13 cellular contexts compared by ENCODE assay signal in genomic region chr18:74264303-74265020, GRCh38. TPM values are rescaled to one million over a fixed set of nuclear protein-coding genes. Genes with fewer than 3 reads are reported as not detected.
DNase-seq lines count a peak whose midpoint lies in the region; ATAC-seq, FAIRE-seq and TF ChIP-seq lines count a peak whose summit lies in the region.
"Had no signal": no experiment of that assay in that cellular context is flagged by ENCODE, and none has a peak within 500 bp of the region (broad histone marks: within the 10 kb centered on the region; RNA-seq: fewer than 3 reads in every experiment).

No MANE protein-coding gene starts in this region.

- no peak for FAIRE-seq in urothelium cell line (lab: Jason Lieb, UNC)

- no peak overlapping the region for H3K9ac ChIP-seq in neural progenitor cell

- TF ChIP-seq CTCF in neural progenitor cell (IDR thresholded peaks at IDR 0.05) = no peak

- H3K9me3 ChIP-seq in neural progenitor cell (ENCODE audit: low read depth) = no peaks in the 10 kb centered on the region
- H3K9me3 ChIP-seq: prostate gland had no signal

- peak; percentile 36 for DNase-seq in activated CD4-positive, alpha-beta memory T cell treated with anti-CD3 and anti-CD28 coated beads for 36 hours
- no peak for DNase-seq in activated CD4-positive, alpha-beta memory T cell treated with anti-CD3 and anti-CD28 coated beads, Interleukin-2, amount 10 ng/mL, durations not matched to agents 7 days and 5 days
- DNase-seq in neural progenitor cell (ENCODE audit: low spot score) = no peak
- no peak for DNase-seq in superior temporal gyrus (ENCODE audit: extremely low spot score)
- no peak for DNase-seq in urothelium cell line (ENCODE audit: low spot score)
- DNase-seq in NCI-H2107 treated with DMSO at 0.1 percent for 48 hours (lab: John Stamatoyannopoulos, UW; ENCODE audit: unreplicated experiment) = no peak
- DNase-seq: left cardiac atrium, NCI-H510A treated with DMSO at 0.1 percent for 48 hours had no signal

- H3K27ac Mint-ChIP-seq in activated CD4-positive, alpha-beta memory T cell treated with anti-CD3 and anti-CD28 coated beads for 36 hours = peak overlapping the region; percentile 47
- no peak overlapping the region for H3K27ac Mint-ChIP-seq in activated CD4-positive, alpha-beta memory T cell treated with anti-CD3 and anti-CD28 coated beads, Interleukin-2, amount 10 ng/mL, durations not matched to agents 7 days and 5 days
- H3K27ac Mint-ChIP-seq in neural progenitor cell = peak overlapping the region; percentile 4

- CTCF ChIA-PET in activated CD4-positive, alpha-beta memory T cell treated with anti-CD3 and anti-CD28 coated beads for 36 hours (lab: Charles Lee) = no interaction called here
- CTCF ChIA-PET in activated CD4-positive, alpha-beta memory T cell treated with anti-CD3 and anti-CD28 coated beads, Interleukin-2, amount 10 ng/mL, durations not matched to agents 7 days and 5 days (lab: Charles Lee) = no interaction called here

- intact Hi-C loops in activated CD4-positive, alpha-beta memory T cell treated with anti-CD3 and anti-CD28 coated beads for 36 hours (cut with micrococcal nuclease) = no loop called here

- no peaks in the 10 kb centered on the region for H4K20me1 ChIP-seq in neural progenitor cell (ENCODE audit: low read depth)

- H3K79me2 ChIP-seq in neural progenitor cell (ENCODE audit: low read depth) = no peaks in the 10 kb centered on the region

- no peak overlapping the region for H3K4me3 ChIP-seq in neural progenitor cell
- H3K4me3 ChIP-seq: prostate gland had no signal

- no peaks in the 10 kb centered on the region for H3K27me3 ChIP-seq in neural progenitor cell

- no peaks in the 10 kb centered on the region for H3F3A ChIP-seq in neural progenitor cell (ENCODE audit: low read depth)

- H3K36me3 Mint-ChIP-seq in activated CD4-positive, alpha-beta memory T cell treated with anti-CD3 and anti-CD28 coated beads for 36 hours = peaks cover 7% of the 10 kb centered on the region
- no peaks in the 10 kb centered on the region for H3K36me3 Mint-ChIP-seq in activated CD4-positive, alpha-beta memory T cell treated with anti-CD3 and anti-CD28 coated beads, Interleukin-2, amount 10 ng/mL, durations not matched to agents 7 days and 5 days (ENCODE audit: low read depth)
- peaks cover 13% of the 10 kb centered on the region for H3K36me3 Mint-ChIP-seq in neural progenitor cell
- H3K36me3 Mint-ChIP-seq: activated naive CD4-positive, alpha-beta T cell treated with anti-CD3 and anti-CD28 coated beads, Interleukin-2, amount 50 U/mL, for 72 hours had no signal

- no peak overlapping the region for H2AFZ ChIP-seq in neural progenitor cell (replicated peaks)

- H3K9me3 Mint-ChIP-seq in activated CD4-positive, alpha-beta memory T cell treated with anti-CD3 and anti-CD28 coated beads for 36 hours = no peaks in the 10 kb centered on the region
- H3K9me3 Mint-ChIP-seq in activated CD4-positive, alpha-beta memory T cell treated with anti-CD3 and anti-CD28 coated beads, Interleukin-2, amount 10 ng/mL, durations not matched to agents 7 days and 5 days = no peaks in the 10 kb centered on the region
- H3K9me3 Mint-ChIP-seq in neural progenitor cell = no peaks in the 10 kb centered on the region
- H3K9me3 Mint-ChIP-seq: activated naive CD4-positive, alpha-beta T cell treated with anti-CD3 and anti-CD28 coated beads, Interleukin-2, amount 50 U/mL, for 72 hours had no signal

- H3K36me3 ChIP-seq in neural progenitor cell = no peaks in the 10 kb centered on the region
- H3K36me3 ChIP-seq: prostate gland had no signal

- H3K27ac ChIP-seq in neural progenitor cell = no peak overlapping the region
- H3K27ac ChIP-seq: prostate gland had no signal

- ATAC-seq in GM21526 (IDR thresholded peaks at IDR 0.05; ENCODE audit: low FRiP score, unreplicated experiment) (peak; percentile 91), HG03196 (IDR thresholded peaks at IDR 0.05; ENCODE audit: unreplicated experiment) (peak; percentile 77)
- ATAC-seq: left cardiac atrium had no signal

- H3K4me2 ChIP-seq in neural progenitor cell = no peak overlapping the region

- peaks cover 7% of the 10 kb centered on the region for H3K4me1 Mint-ChIP-seq in activated CD4-positive, alpha-beta memory T cell treated with anti-CD3 and anti-CD28 coated beads for 36 hours (ENCODE audit: low read depth)
- H3K4me1 Mint-ChIP-seq in activated CD4-positive, alpha-beta memory T cell treated with anti-CD3 and anti-CD28 coated beads, Interleukin-2, amount 10 ng/mL, durations not matched to agents 7 days and 5 days = no peaks in the 10 kb centered on the region
- H3K4me1 Mint-ChIP-seq in neural progenitor cell = peaks cover 18% of the 10 kb centered on the region

- no peaks in the 10 kb centered on the region for H3K27me3 Mint-ChIP-seq in activated CD4-positive, alpha-beta memory T cell treated with anti-CD3 and anti-CD28 coated beads for 36 hours
- no peaks in the 10 kb centered on the region for H3K27me3 Mint-ChIP-seq in activated CD4-positive, alpha-beta memory T cell treated with anti-CD3 and anti-CD28 coated beads, Interleukin-2, amount 10 ng/mL, durations not matched to agents 7 days and 5 days
- H3K27me3 Mint-ChIP-seq in neural progenitor cell (ENCODE audit: insufficient read depth, low read depth) = peaks cover 4% of the 10 kb centered on the region

- no peaks in the 10 kb centered on the region for H3K4me1 ChIP-seq in neural progenitor cell
- H3K4me1 ChIP-seq: prostate gland had no signal

- H3K4me3 Mint-ChIP-seq in activated CD4-positive, alpha-beta memory T cell treated with anti-CD3 and anti-CD28 coated beads for 36 hours = no peak overlapping the region
- H3K4me3 Mint-ChIP-seq in activated CD4-positive, alpha-beta memory T cell treated with anti-CD3 and anti-CD28 coated beads, Interleukin-2, amount 10 ng/mL, durations not matched to agents 7 days and 5 days = no peak overlapping the region
- H3K4me3 Mint-ChIP-seq in neural progenitor cell = no peak overlapping the region

- POLR2A ChIA-PET in activated CD4-positive, alpha-beta memory T cell treated with anti-CD3 and anti-CD28 coated beads for 36 hours (lab: Charles Lee) = no interaction called here
- POLR2A ChIA-PET in activated CD4-positive, alpha-beta memory T cell treated with anti-CD3 and anti-CD28 coated beads, Interleukin-2, amount 10 ng/mL, durations not matched to agents 7 days and 5 days (lab: Charles Lee) = no interaction called here

RNA-seq across cellular contexts. Expression of gene CYB5A, which starts 27.3 kb away (rescaled TPM):
- 10 to 100 TPM; 64.4 to 65.2 TPM for total RNA-seq in activated CD4-positive, alpha-beta memory T cell treated with anti-CD3 and anti-CD28 coated beads for 36 hours
- total RNA-seq in activated CD4-positive, alpha-beta memory T cell treated with anti-CD3 and anti-CD28 coated beads, Interleukin-2, amount 10 ng/mL, durations not matched to agents 7 days and 5 days = 10 to 100 TPM; 20.4 to 21.9 TPM
- total RNA-seq in neural progenitor cell (ENCODE audit: low replicate concordance) = 28.2 and 33.7 TPM in 2 replicates

RNA-seq across cellular contexts. Expression of gene C18orf63, which starts 51.2 kb away (rescaled TPM):
- total RNA-seq in activated CD4-positive, alpha-beta memory T cell treated with anti-CD3 and anti-CD28 coated beads for 36 hours = not detected
- total RNA-seq in activated CD4-positive, alpha-beta memory T cell treated with anti-CD3 and anti-CD28 coated beads, Interleukin-2, amount 10 ng/mL, durations not matched to agents 7 days and 5 days = not detected
- not detected in 2 replicates for total RNA-seq in neural progenitor cell (ENCODE audit: low replicate concordance)
- total RNA-seq: activated naive CD4-positive, alpha-beta T cell treated with anti-CD3 and anti-CD28 coated beads, Interleukin-2, amount 50 U/mL, for 72 hours; epithelial cell of proximal tubule; left cardiac atrium had no signal
